In the genomic region with DNA sequence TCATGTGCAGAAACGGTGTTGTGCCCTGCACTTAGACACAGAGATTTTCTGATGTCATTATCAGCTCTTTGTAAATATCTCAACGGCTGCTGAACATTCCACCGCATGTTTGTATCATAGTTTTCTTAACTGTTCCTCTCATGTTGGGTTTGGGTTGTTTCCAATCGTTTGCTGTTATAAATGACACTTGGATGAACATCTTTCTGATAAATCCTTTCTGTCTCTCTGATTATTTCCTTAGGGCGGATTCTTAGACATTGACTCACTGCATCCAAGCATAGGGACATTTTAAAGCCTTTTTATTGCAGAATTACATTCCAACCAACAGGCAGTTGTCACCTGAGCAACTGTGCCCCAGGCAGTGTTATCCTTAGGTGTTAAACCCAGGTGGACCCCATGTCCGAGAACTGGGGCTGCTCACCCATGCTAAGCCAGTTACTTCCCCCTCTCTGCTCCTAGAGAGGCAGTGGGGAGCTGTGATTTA, we compare ENCODE assay signal across 13 cellular contexts. TPM values are rescaled to one million over a fixed set of nuclear protein-coding genes. Genes with fewer than 3 reads are reported as not detected.
DNase-seq lines count a peak whose midpoint lies in the region; ATAC-seq and TF ChIP-seq lines count a peak whose summit lies in the region.
"Had no signal": no experiment of that assay in that cellular context is flagged by ENCODE, and none has a peak within 500 bp of the region (broad histone marks: within the 10 kb centered on the region; RNA-seq: fewer than 3 reads in every experiment).

No MANE protein-coding gene starts in this region.

- peak overlapping the region in 1 of 2 experiments; percentile 40 for H2BK12ac ChIP-seq in mesenchymal stem cell (ENCODE audit: low read length in 2 of 2)

- peak overlapping the region; percentile 49 for H2BK5ac ChIP-seq in mesenchymal stem cell (ENCODE audit: low read depth, low read length, poor library complexity, severe bottlenecking)

- H3K4me3 ChIP-seq in brain microvascular endothelial cell (ENCODE audit: low read depth, low read length) (no peak overlapping the region), mesenchymal stem cell (ENCODE audit: insufficient read depth in 1 of 2, low read depth in 1 of 2, low read length in 2 of 2) (no peak overlapping the region)
- H3K4me3 ChIP-seq: K562, lung had no signal

- peaks cover 26% of the 10 kb centered on the region for H3K79me1 ChIP-seq in mesenchymal stem cell (replicated peaks; ENCODE audit: low read length, poor library complexity, severe bottlenecking)

- H3K9ac ChIP-seq in mesenchymal stem cell (ENCODE audit: low read length), result peak overlapping the region; percentile 22

- DNase-seq in A172 (ENCODE audit: low spot score) (peak; percentile 95), HS-27A (ENCODE audit: low read depth) (peak; percentile 27), brain microvascular endothelial cell (peak; percentile 87), mesenchymal stem cell (peak; percentile 82), GDM1 (lab: John Stamatoyannopoulos, UW) (no peak), NCI-H2029 (lab: John Stamatoyannopoulos, UW) (no peak), DMS53 treated with DMSO at 0.1 percent for 48 hours (lab: John Stamatoyannopoulos, UW; ENCODE audit: unreplicated experiment) (no peak)
- DNase-seq: activated B cell treated with CpG ODN at 0.5 μM for 24 hours, glutamatergic neuron, NCI-H2171 treated with DMSO at 0.1 percent for 48 hours had no signal

- ATAC-seq in GM19455 (IDR thresholded peaks at IDR 0.05; ENCODE audit: unreplicated experiment), result no peak
- ATAC-seq: K562 had no signal

- no peak overlapping the region for H3K14ac ChIP-seq in mesenchymal stem cell (ENCODE audit: low read length in 2 of 2)

- no peak overlapping the region for H4K91ac ChIP-seq in mesenchymal stem cell (ENCODE audit: low read length)

- no peak overlapping the region for H2BK15ac ChIP-seq in mesenchymal stem cell (ENCODE audit: low read depth, poor library complexity, severe bottlenecking)

- H3K4me1 ChIP-seq in mesenchymal stem cell (ENCODE audit: control insufficient read depth, insufficient read depth, low read depth, low read length), result peaks cover 29% of the 10 kb centered on the region

- H3K9me3 ChIP-seq in mesenchymal stem cell (ENCODE audit: control insufficient read depth, low read length), result no peaks in the 10 kb centered on the region

- no peak for TF ChIP-seq CTCF in brain microvascular endothelial cell (IDR thresholded peaks at IDR 0.05; ENCODE audit: low read depth, low read length, missing control alignments)

- H3K4ac ChIP-seq in mesenchymal stem cell (ENCODE audit: low read depth in 1 of 2, low read length in 2 of 2), result no peak overlapping the region

- H3K36me3 ChIP-seq in brain microvascular endothelial cell (replicated peaks), result peaks cover 31% of the 10 kb centered on the region
- H3K36me3 ChIP-seq in mesenchymal stem cell (ENCODE audit: control insufficient read depth in 1 of 2, insufficient read depth in 2 of 2, low read depth in 1 of 2, low read length in 2 of 2), result peaks cover 9 to 14% of the 10 kb centered on the region in 2 experiments

- H4K8ac ChIP-seq in mesenchymal stem cell (ENCODE audit: low read length), result no peak overlapping the region

- H3K27me3 ChIP-seq in brain microvascular endothelial cell (replicated peaks) (no peaks in the 10 kb centered on the region), mesenchymal stem cell (ENCODE audit: control insufficient read depth in 1 of 2, insufficient read depth in 1 of 2, low read length in 2 of 2) (no peaks in the 10 kb centered on the region)

- H2BK120ac ChIP-seq in mesenchymal stem cell (ENCODE audit: low read depth, low read length), result no peak overlapping the region

- H3K4me2 ChIP-seq in mesenchymal stem cell (ENCODE audit: low read length, poor library complexity, severe bottlenecking), result no peak overlapping the region

- peak overlapping the region; percentile 83 for H2AK5ac ChIP-seq in mesenchymal stem cell (ENCODE audit: low read length, severe bottlenecking)

- H3K18ac ChIP-seq in mesenchymal stem cell (ENCODE audit: low read depth in 1 of 2, low read length in 2 of 2), result no peak overlapping the region

- 63% methylated on average over 5 of the region's 6 CpGs for WGBS in mesenchymal stem cell

- in situ Hi-C loops in brain microvascular endothelial cell (cut with HindIII; ENCODE audit: low pct_ligation_motif_present, low sequenced_read_pairs), result no loop called here

- no peak overlapping the region for H3K23ac ChIP-seq in mesenchymal stem cell (ENCODE audit: low read length in 2 of 2)

- H3K27ac ChIP-seq in brain microvascular endothelial cell (peak overlapping the region; percentile 85), mesenchymal stem cell (ENCODE audit: low read length, poor library complexity, severe bottlenecking) (peak overlapping the region; percentile 75)

- no peak overlapping the region for H2AFZ ChIP-seq in mesenchymal stem cell (ENCODE audit: low read depth, low read length)

RNA-seq across cellular contexts. Expression of a gene that starts 28.5 kb away (rescaled TPM):
- total RNA-seq in A172 (2014; rRNA removed; shearing (Covaris generic)), result 185 and 205 TPM in 2 replicates
- polyA plus RNA-seq in mesenchymal stem cell (2013, experiment 1 of 2), result 754 TPM
- 709 TPM for polyA plus RNA-seq in mesenchymal stem cell (2013, experiment 2 of 2)

Comparison
In these comparisons a context has a peak if more than half of its experiments do, and no peak if none do; other contexts are left out.
1. DNase-seq: peak in A172 (single experiment), HS-27A (single experiment), brain microvascular endothelial cell (single experiment) and mesenchymal stem cell (single experiment); none in GDM1 (single experiment), NCI-H2029 (single experiment) and DMS53 treated with DMSO at 0.1 percent for 48 hours (single experiment).